ENCODE assay signal across 13 cellular contexts in the genomic region with DNA sequence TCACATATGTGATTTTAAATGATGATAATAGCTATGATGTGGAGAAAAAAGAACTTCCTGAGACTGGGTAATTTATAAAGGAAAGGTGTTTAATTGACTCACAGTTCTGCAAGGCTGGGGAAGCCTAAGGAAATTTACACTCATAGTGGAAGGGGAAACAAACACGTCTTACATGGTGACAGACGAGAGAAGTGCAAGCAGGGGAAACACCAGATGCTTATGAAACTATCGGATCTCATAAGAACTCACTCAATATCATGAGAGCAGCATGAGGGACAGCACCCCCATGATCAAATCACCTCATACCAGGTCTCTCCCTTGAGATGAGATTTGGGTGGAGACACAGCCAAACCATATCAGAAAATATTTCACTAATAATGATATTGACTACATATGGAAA. TPM values are rescaled to one million over a fixed set of nuclear protein-coding genes. Genes with fewer than 3 reads are reported as not detected.
DNase-seq lines count a peak whose midpoint lies in the region; ATAC-seq and TF ChIP-seq lines count a peak whose summit lies in the region.
"Had no signal": no experiment of that assay in that cellular context is flagged by ENCODE, and none has a peak within 500 bp of the region (broad histone marks: within the 10 kb centered on the region; RNA-seq: fewer than 3 reads in every experiment).

No MANE protein-coding gene starts in this region.

- H3K9me3 Mint-ChIP-seq in CD14-positive monocyte: no peaks in the 10 kb centered on the region

- no peaks in the 10 kb centered on the region for H3K9me3 ChIP-seq in testis
- H3K9me3 ChIP-seq: left lung had no signal

- TF ChIP-seq POLR2A in testis (IDR thresholded peaks at IDR 0.05): no peak

- peaks cover 23% of the 10 kb centered on the region for H3K4me1 Mint-ChIP-seq in CD14-positive monocyte

- no peaks in the 10 kb centered on the region for H3K4me1 ChIP-seq in testis
- H3K4me1 ChIP-seq: left lung had no signal

- peaks cover 0 to 3% of the 10 kb centered on the region in 2 donors for H3K36me3 Mint-ChIP-seq in CD14-positive monocyte

- H3K36me3 ChIP-seq in testis (ENCODE audit: low read depth, missing control alignments): no peaks in the 10 kb centered on the region
- H3K36me3 ChIP-seq: left lung had no signal

- no peaks in the 10 kb centered on the region for H3K27me3 ChIP-seq in testis
- H3K27me3 ChIP-seq: left lung had no signal

- H3K27ac ChIP-seq in testis: no peak overlapping the region
- H3K27ac ChIP-seq: left lung had no signal

- ATAC-seq in GM18502 (IDR thresholded peaks at IDR 0.05; ENCODE audit: poor library complexity, unreplicated experiment) (peak; percentile 62), GM21717 (IDR thresholded peaks at IDR 0.05; ENCODE audit: unreplicated experiment) (peak; percentile 47), HG03378 (IDR thresholded peaks at IDR 0.05; ENCODE audit: unreplicated experiment) (peak; percentile 70)
- ATAC-seq: esophagus mucosa, left lung had no signal

- WGBS in testis, 2 donors: 74 to 82% methylated on average over 3 of the region's 3 CpGs

- DNase-seq in CD14-positive monocyte (ENCODE audit: low spot score) (peak; percentile 50), NCI-H226 (no peak), NCI-H2171 (lab: John Stamatoyannopoulos, UW) (no peak), NCI-H1436 treated with DMSO at 0.1 percent for 48 hours (lab: John Stamatoyannopoulos, UW) (no peak), testis (no peak)
- DNase-seq: amygdala, DMS79, left lung, NCI-H1694 had no signal

- peaks cover 0 to 1% (median 0%) of the 10 kb centered on the region in 3 donors for H3K27me3 Mint-ChIP-seq in CD14-positive monocyte (ENCODE audit: low read depth in 3 of 3)

- peak overlapping the region in 5 of 7 donors; percentile 4 to 82 (median 42) for H3K27ac Mint-ChIP-seq in CD14-positive monocyte

- no peak for TF ChIP-seq CTCF in CD14-positive monocyte (IDR thresholded peaks at IDR 0.05)
- no peak for TF ChIP-seq CTCF in testis (IDR thresholded peaks at IDR 0.05)

- intact Hi-C loops in CD14-positive monocyte (cut with micrococcal nuclease) (loop anchor here in 1 of 2 donors (5.0 kb wide), 1 partner anchor 37 kb away; no protein-coding TSS in a partner anchor), testis (cut with DNase I; ENCODE audit: low total_unique reads) (no loop called here)

- H3K4me3 Mint-ChIP-seq in CD14-positive monocyte: no peak overlapping the region

- H3K4me3 ChIP-seq in testis: no peak overlapping the region
- H3K4me3 ChIP-seq: left lung had no signal

RNA-seq across cellular contexts. Expression of gene LIPN, which starts 4.1 kb away (rescaled TPM):
- polyA plus RNA-seq in CD14-positive monocyte (10 to 100 TPM; 10.1 to 12.9 TPM), testis (ENCODE audit: insufficient read depth, low read depth, low replicate concordance) (not detected)
- total RNA-seq in testis: under 1 TPM in 1 of 2 donors, not detected in 1; 0.31 TPM

RNA-seq across cellular contexts. Expression of gene LIPM, which starts 46.8 kb away (rescaled TPM):
- polyA plus RNA-seq in CD14-positive monocyte (not detected), testis (ENCODE audit: insufficient read depth, low read depth, low replicate concordance) (not detected)
- not detected for total RNA-seq in testis
- total RNA-seq: esophagus mucosa, left lung had no signal

RNA-seq across cellular contexts. Expression of gene LIPK, which starts 49.7 kb away (rescaled TPM):
- polyA plus RNA-seq in CD14-positive monocyte (not detected), testis (ENCODE audit: insufficient read depth, low read depth, low replicate concordance) (not detected)
- not detected for total RNA-seq in testis
- total RNA-seq: left lung had no signal

Comparison
In these comparisons a context has a peak if more than half of its experiments do, and no peak if none do; other contexts are left out.
1. RNA of gene LIPN, which starts 4.1 kb away (polyA plus RNA-seq): 10.1 to 12.9 TPM in CD14-positive monocyte; not detected in testis (single experiment); every median in the first group is over 10 times any median in the second.
2. Peak in every context shown above with its lines, with median percentiles within 50 percentile points of each other: ATAC-seq.